In genomic region chr12:45234134-45234865, GRCh38 we compare ENCODE assay signal across 9 cellular contexts. TPM values are rescaled to one million over a fixed set of nuclear protein-coding genes. Genes with fewer than 3 reads are reported as not detected.
DNase-seq lines count a peak whose midpoint lies in the region; TF ChIP-seq lines count a peak whose summit lies in the region.
"Had no signal": no experiment of that assay in that cellular context is flagged by ENCODE, and none has a peak within 500 bp of the region (broad histone marks: within the 10 kb centered on the region; RNA-seq: fewer than 3 reads in every experiment).

No MANE protein-coding gene starts in this region.

- peaks cover 37% of the 10 kb centered on the region for H3K4me1 ChIP-seq in neural progenitor cell

- H3K27me3 Mint-ChIP-seq in CD14-positive monocyte (ENCODE audit: low read depth in 3 of 3) (no peaks in the 10 kb centered on the region), neural progenitor cell (ENCODE audit: insufficient read depth, low read depth) (no peaks in the 10 kb centered on the region)
- peaks cover 3% of the 10 kb centered on the region for H3K27me3 Mint-ChIP-seq in T-helper 1 cell treated with Interleukin-12 subunit alpha and Interleukin-12 subunit beta and Interleukin-4 antibody, amounts not matched to agents 30 μg/mL and 1 μg/mL, for 36 hours (ENCODE audit: low read depth)

- no peaks in the 10 kb centered on the region for H3K9me3 ChIP-seq in neural progenitor cell (ENCODE audit: low read depth)

- TF ChIP-seq CTCF in CD14-positive monocyte (IDR thresholded peaks at IDR 0.05) (no peak), neural progenitor cell (IDR thresholded peaks at IDR 0.05) (no peak)

- H3K36me3 ChIP-seq in neural progenitor cell: no peaks in the 10 kb centered on the region

- H3K4me1 Mint-ChIP-seq in CD14-positive monocyte: peaks cover 26% of the 10 kb centered on the region
- peaks cover 25% of the 10 kb centered on the region for H3K4me1 Mint-ChIP-seq in T-helper 1 cell treated with Interleukin-12 subunit alpha and Interleukin-12 subunit beta and Interleukin-4 antibody, amounts not matched to agents 30 μg/mL and 1 μg/mL, for 36 hours (ENCODE audit: low read depth)
- H3K4me1 Mint-ChIP-seq in neural progenitor cell: peaks cover 42% of the 10 kb centered on the region

- H3K27ac Mint-ChIP-seq in CD14-positive monocyte (peak overlapping the region; percentile 77 to 93 (median 88)), neural progenitor cell (peak overlapping the region; percentile 28)
- H3K27ac Mint-ChIP-seq in T-helper 1 cell treated with Interleukin-12 subunit alpha and Interleukin-12 subunit beta and Interleukin-4 antibody, amounts not matched to agents 30 μg/mL and 1 μg/mL, for 36 hours: peak overlapping the region; percentile 72

- H4K20me1 ChIP-seq in neural progenitor cell (ENCODE audit: low read depth): peaks cover 11% of the 10 kb centered on the region

- intact Hi-C loops in CD14-positive monocyte (cut with micrococcal nuclease): no loop called here

- no peak for DNase-seq in CD14-positive monocyte (ENCODE audit: low spot score)
- peak; percentile 96 for DNase-seq in HCEC 1CT
- peak; percentile 94 for DNase-seq in fibroblast of gingiva (ENCODE audit: low read depth)
- peak; percentile 61 for DNase-seq in neural progenitor cell (ENCODE audit: low spot score)
- DNase-seq in NCI-H2196 (lab: John Stamatoyannopoulos, UW; ENCODE audit: unreplicated experiment): no peak
- DNase-seq in NCI-H1436 treated with DMSO at 0.1 percent for 48 hours (lab: John Stamatoyannopoulos, UW): no peak
- DNase-seq in NCI-H2081 treated with DMSO at 0.1 percent for 48 hours (lab: John Stamatoyannopoulos, UW): no peak

- peak overlapping the region; percentile 33 for H3K4me2 ChIP-seq in neural progenitor cell

- H3K27me3 ChIP-seq in neural progenitor cell: no peaks in the 10 kb centered on the region

- H3K36me3 Mint-ChIP-seq in CD14-positive monocyte: peaks cover 15 to 19% of the 10 kb centered on the region in 2 donors
- peaks cover 7% of the 10 kb centered on the region for H3K36me3 Mint-ChIP-seq in T-helper 1 cell treated with Interleukin-12 subunit alpha and Interleukin-12 subunit beta and Interleukin-4 antibody, amounts not matched to agents 30 μg/mL and 1 μg/mL, for 36 hours (ENCODE audit: low read depth)
- H3K36me3 Mint-ChIP-seq in neural progenitor cell: peaks cover 15% of the 10 kb centered on the region

- H3K4me3 ChIP-seq in neural progenitor cell: no peak overlapping the region

- H2AFZ ChIP-seq in neural progenitor cell (replicated peaks): no peak overlapping the region

- H3K9ac ChIP-seq in neural progenitor cell: no peak overlapping the region

- no peak overlapping the region for H3K4me3 Mint-ChIP-seq in CD14-positive monocyte
- no peak overlapping the region for H3K4me3 Mint-ChIP-seq in T-helper 1 cell treated with Interleukin-12 subunit alpha and Interleukin-12 subunit beta and Interleukin-4 antibody, amounts not matched to agents 30 μg/mL and 1 μg/mL, for 36 hours
- no peak overlapping the region for H3K4me3 Mint-ChIP-seq in neural progenitor cell

- peaks cover 29% of the 10 kb centered on the region for H3F3A ChIP-seq in neural progenitor cell (ENCODE audit: low read depth)

- no peaks in the 10 kb centered on the region for H3K9me3 Mint-ChIP-seq in CD14-positive monocyte
- no peaks in the 10 kb centered on the region for H3K9me3 Mint-ChIP-seq in T-helper 1 cell treated with Interleukin-12 subunit alpha and Interleukin-12 subunit beta and Interleukin-4 antibody, amounts not matched to agents 30 μg/mL and 1 μg/mL, for 36 hours
- peaks cover 19% of the 10 kb centered on the region for H3K9me3 Mint-ChIP-seq in neural progenitor cell

- peak overlapping the region; percentile 84 for H3K27ac ChIP-seq in neural progenitor cell
- H3K27ac ChIP-seq: HL-60 had no signal

- H3K79me2 ChIP-seq in neural progenitor cell (ENCODE audit: low read depth): peaks cover 63% of the 10 kb centered on the region

RNA-seq across cellular contexts. Expression of gene ANO6, which starts 18.4 kb away (rescaled TPM):
- polyA plus RNA-seq in CD14-positive monocyte: 10 to 100 TPM; 34.1 to 48.7 TPM
- 34.0 and 49.0 TPM in 2 replicates for total RNA-seq in neural progenitor cell (ENCODE audit: low replicate concordance)

Comparison
In these comparisons a context has a peak if more than half of its experiments do, and no peak if none do; other contexts are left out.
1. DNase-seq: peak in HCEC 1CT (single experiment), fibroblast of gingiva (single experiment) and neural progenitor cell (single experiment); none in CD14-positive monocyte (single experiment), NCI-H2196 (single experiment), NCI-H1436 treated with DMSO at 0.1 percent for 48 hours (single experiment) and NCI-H2081 treated with DMSO at 0.1 percent for 48 hours (single experiment).
2. H3K27ac Mint-ChIP-seq: peak in every context shown above with its lines; median percentile 88 in CD14-positive monocyte; 72 in T-helper 1 cell treated with Interleukin-12 subunit alpha and Interleukin-12 subunit beta and Interleukin-4 antibody, amounts not matched to agents 30 μg/mL and 1 μg/mL, for 36 hours; 28 in neural progenitor cell.